8 cellular contexts compared by ENCODE assay signal in genomic region chr2:26848336-26849055, GRCh38. TPM values are rescaled to one million over a fixed set of nuclear protein-coding genes. Genes with fewer than 3 reads are reported as not detected.
DNase-seq lines count a peak whose midpoint lies in the region; ATAC-seq lines count a peak whose summit lies in the region.

No MANE protein-coding gene starts in this region.

- H3K36me3 Mint-ChIP-seq in activated naive CD8-positive, alpha-beta T cell, result no peaks in the 10 kb centered on the region

- ATAC-seq in GM21737 (IDR thresholded peaks at IDR 0.05; ENCODE audit: unreplicated experiment), result no peak
- ATAC-seq in HG02588 (IDR thresholded peaks at IDR 0.05; ENCODE audit: unreplicated experiment), result no peak

- no peak overlapping the region for H3K27ac Mint-ChIP-seq in activated naive CD8-positive, alpha-beta T cell

- peak; percentile 55 for DNase-seq in Daoy (ENCODE audit: low read depth)
- DNase-seq in MG63, result peak; percentile 38
- peak; percentile 69 for DNase-seq in left kidney (ENCODE audit: low read depth, low spot score)
- no peak for DNase-seq in NCI-H2029 treated with DMSO at 0.1 percent for 48 hours (lab: John Stamatoyannopoulos, UW)

- H3K27me3 Mint-ChIP-seq in activated naive CD8-positive, alpha-beta T cell, result peaks cover 26% of the 10 kb centered on the region

- H3K9me3 Mint-ChIP-seq in activated naive CD8-positive, alpha-beta T cell (ENCODE audit: low read depth), result no peaks in the 10 kb centered on the region

- H3K4me3 ChIP-seq in MG63, result no peak overlapping the region; the same call in 1 of the 2 replicates

- peak overlapping the region; percentile 74 for H3K27ac ChIP-seq in temporal lobe (ENCODE audit: low read depth, low read length)

- H3K27me3 ChIP-seq in MG63, result peaks cover 61% of the 10 kb centered on the region

- no peaks in the 10 kb centered on the region for H3K9me3 ChIP-seq in MG63

- H3K4me1 Mint-ChIP-seq in activated naive CD8-positive, alpha-beta T cell (ENCODE audit: low read depth), result peaks cover 9% of the 10 kb centered on the region

- no peaks in the 10 kb centered on the region for H3K36me3 ChIP-seq in MG63

- peak overlapping the region; percentile 70 for H3K4me3 Mint-ChIP-seq in activated naive CD8-positive, alpha-beta T cell

RNA-seq across cellular contexts. Expression of gene DPYSL5, which starts 0.6 kb away (rescaled TPM):
- 1.0 and 1.9 TPM in 2 replicates for total RNA-seq in Daoy (2014; rRNA removed; shearing (Covaris generic))
- total RNA-seq in MG63 (2014; rRNA removed; shearing (Covaris generic); ENCODE audit: low replicate concordance), result not detected in 2 replicates
- 151 TPM for total RNA-seq in temporal lobe

Comparison
In these comparisons a context has a peak if more than half of its experiments do, and no peak if none do; other contexts are left out.
1. RNA of gene DPYSL5, which starts 0.6 kb away (total RNA-seq): 151 TPM in temporal lobe (single experiment); 1.0 to 1.9 TPM in Daoy and not detected in MG63; every median in the first group is over 10 times any median in the second.